In the genomic region with DNA sequence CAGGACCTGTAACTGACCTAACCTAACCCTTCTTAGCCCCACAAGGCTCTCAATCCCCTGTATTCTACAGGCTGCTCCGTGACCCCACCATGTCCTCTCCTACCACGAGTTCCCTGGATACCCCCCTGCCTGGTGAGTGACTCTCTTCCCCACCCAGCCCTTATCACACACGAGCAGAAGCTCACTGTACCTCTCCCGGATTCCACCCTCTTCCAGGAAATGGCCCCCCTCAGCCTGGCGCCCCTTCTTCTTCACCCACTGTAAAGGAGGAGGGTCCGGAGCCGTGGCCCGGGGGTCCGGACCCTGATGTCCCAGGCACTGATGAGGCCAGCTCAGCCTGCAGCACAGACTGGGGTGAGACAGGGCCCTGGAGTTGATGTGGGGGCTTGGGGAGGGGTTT, we compare ENCODE assay signal across 12 cellular contexts. TPM values are rescaled to one million over a fixed set of nuclear protein-coding genes. Genes with fewer than 3 reads are reported as not detected.
A peak's percentile ranks its signal among the peaks of the same experiment; 100 is the strongest.
DNase-seq lines count a peak whose midpoint lies in the region; ATAC-seq and TF ChIP-seq lines count a peak whose summit lies in the region.
"Had no signal": no experiment of that assay in that cellular context is flagged by ENCODE, and none has a peak within 500 bp of the region (broad histone marks: within the 10 kb centered on the region; RNA-seq: fewer than 3 reads in every experiment).

No MANE protein-coding gene starts in this region.

- H3K4me3 Mint-ChIP-seq in chondrocyte (ENCODE audit: unreplicated experiment), result peak overlapping the region; percentile 54

- no peaks in the 10 kb centered on the region for H3K9me2 ChIP-seq in OCI-LY1 (ENCODE audit: low read depth, low read length)

- H3K27me3 Mint-ChIP-seq in chondrocyte (ENCODE audit: low read depth), result no peaks in the 10 kb centered on the region

- H3K27ac ChIP-seq in DND-41 (ENCODE audit: low read length) (no peak overlapping the region), OCI-LY1 (ENCODE audit: low read depth, low read length, poor library complexity, severe bottlenecking) (no peak overlapping the region), neutrophil (peak overlapping the region; percentile 100)
- H3K27ac ChIP-seq: colonic mucosa had no signal

- H3K4me2 ChIP-seq in DND-41 (ENCODE audit: insufficient read depth, low read length), result peak overlapping the region; percentile 59
- peak overlapping the region; percentile 35; the same call in 1 of the 2 replicates for H3K4me2 ChIP-seq in OCI-LY1 (ENCODE audit: low read length)

- DNase-seq in DND-41 (no peak), chondrocyte (ENCODE audit: low spot score) (no peak), SHP77 treated with DMSO at 0.1 percent for 48 hours (lab: John Stamatoyannopoulos, UW) (no peak), SK-N-DZ (ENCODE audit: low spot score) (no peak)
- DNase-seq: activated gamma-delta T cell, kidney glomerular epithelial cell had no signal

- H3K9me3 ChIP-seq in DND-41 (ENCODE audit: insufficient read depth, low read length, severe bottlenecking) (no peaks in the 10 kb centered on the region), OCI-LY1 (ENCODE audit: low read length) (no peaks in the 10 kb centered on the region), neutrophil (no peaks in the 10 kb centered on the region)
- H3K9me3 ChIP-seq: colonic mucosa had no signal

- no peak overlapping the region for H3K27ac Mint-ChIP-seq in chondrocyte (ENCODE audit: unreplicated experiment)

- H3K4me1 Mint-ChIP-seq in chondrocyte (ENCODE audit: low read depth), result peaks cover 7% of the 10 kb centered on the region

- H3K4me1 ChIP-seq in DND-41 (ENCODE audit: insufficient read depth, low read length), result peaks cover 18% of the 10 kb centered on the region
- H3K4me1 ChIP-seq in OCI-LY1 (ENCODE audit: insufficient read depth, low read length, severe bottlenecking), result peaks cover 5% of the 10 kb centered on the region
- peaks cover 0 to 13% of the 10 kb centered on the region in 2 experiments for H3K4me1 ChIP-seq in neutrophil (ENCODE audit: control insufficient read depth in 1 of 2, insufficient read depth in 1 of 2, low read depth in 1 of 2, low read length in 1 of 2)
- H3K4me1 ChIP-seq: colonic mucosa had no signal

- H3F3A ChIP-seq in OCI-LY1 (ENCODE audit: insufficient read depth, low read length), result no peaks in the 10 kb centered on the region

- peaks cover 34% of the 10 kb centered on the region for H4K20me1 ChIP-seq in DND-41 (ENCODE audit: insufficient read depth, low read length)
- no peaks in the 10 kb centered on the region for H4K20me1 ChIP-seq in OCI-LY1 (ENCODE audit: insufficient read depth, low read length)

- peaks cover 10% of the 10 kb centered on the region for H3K36me3 Mint-ChIP-seq in chondrocyte (ENCODE audit: low read depth)

- H3K36me3 ChIP-seq in DND-41 (ENCODE audit: insufficient read depth, low read length) (peaks cover 53% of the 10 kb centered on the region), OCI-LY1 (ENCODE audit: insufficient read depth, low read length) (peaks cover 43% of the 10 kb centered on the region), neutrophil (peaks cover 61% of the 10 kb centered on the region)

- no peak for TF ChIP-seq CTCF in DND-41 (IDR thresholded peaks at IDR 0.05; ENCODE audit: borderline replicate concordance, extremely low read depth, low read length, poor library complexity, severe bottlenecking)
- TF ChIP-seq CTCF in OCI-LY1 (IDR thresholded peaks at IDR 0.05; ENCODE audit: low read length), result no peak
- TF ChIP-seq CTCF in chondrocyte (IDR thresholded peaks at IDR 0.05), result no peak
- no peak for TF ChIP-seq CTCF in neutrophil (IDR thresholded peaks at IDR 0.05)

- H2AFZ ChIP-seq in DND-41 (ENCODE audit: low read depth, low read length) (no peak overlapping the region), OCI-LY1 (ENCODE audit: low read length) (no peak overlapping the region)

- H3K9me3 Mint-ChIP-seq in chondrocyte (ENCODE audit: low read depth), result no peaks in the 10 kb centered on the region

- ATAC-seq in DND-41 (ENCODE audit: insufficient read depth, low read depth) (no peak), HG02642 (IDR thresholded peaks at IDR 0.05; ENCODE audit: poor library complexity, unreplicated experiment) (no peak)

- H3K4me3 ChIP-seq in DND-41 (ENCODE audit: low read depth in 1 of 2, low read length in 2 of 2), result peak overlapping the region in 1 of 2 experiments; percentile 57; a peak in 2 of 4 replicates
- H3K4me3 ChIP-seq in OCI-LY1 (ENCODE audit: low read depth, low read length, poor library complexity, severe bottlenecking), result peak overlapping the region; percentile 89
- no peak overlapping the region for H3K4me3 ChIP-seq in neutrophil (ENCODE audit: low read depth in 1 of 2, low read length in 1 of 2)
- H3K4me3 ChIP-seq: colonic mucosa had no signal

- no peak overlapping the region for H3K9ac ChIP-seq in DND-41 (ENCODE audit: low read depth, low read length)
- H3K9ac ChIP-seq in OCI-LY1 (ENCODE audit: low read length), result no peak overlapping the region

- H3K27me3 ChIP-seq in DND-41 (ENCODE audit: insufficient read depth, low read length, poor library complexity) (no peaks in the 10 kb centered on the region), OCI-LY1 (ENCODE audit: insufficient read depth, low read length) (no peaks in the 10 kb centered on the region), neutrophil (no peaks in the 10 kb centered on the region)
- H3K27me3 ChIP-seq: colonic mucosa had no signal

- peaks cover 12% of the 10 kb centered on the region for H3K79me2 ChIP-seq in DND-41 (ENCODE audit: insufficient read depth, low read length)
- H3K79me2 ChIP-seq in OCI-LY1 (ENCODE audit: insufficient read depth, low read length), result no peaks in the 10 kb centered on the region

RNA-seq across cellular contexts. Expression of a gene that starts 1.3 kb away (rescaled TPM):
- 47.7 to 48.9 TPM (median 48.3 TPM) in 3 replicates for total RNA-seq in chondrocyte
- polyA plus RNA-seq in SK-N-DZ (2014; cell fraction: cytosol; rRNA removed), result 13.1 and 19.1 TPM in 2 replicates
- polyA plus RNA-seq in SK-N-DZ (2014; cell fraction: nucleus; rRNA removed), result 33.6 and 35.6 TPM in 2 replicates

RNA-seq across cellular contexts. Expression of a gene that starts 6.6 kb away (rescaled TPM):
- total RNA-seq in chondrocyte, result 15.7 to 37.2 TPM (median 15.8 TPM) in 3 replicates
- polyA plus RNA-seq in SK-N-DZ (2014; cell fraction: cytosol; rRNA removed), result 65.9 and 70.0 TPM in 2 replicates
- 216 and 252 TPM in 2 replicates for polyA plus RNA-seq in SK-N-DZ (2014; cell fraction: nucleus; rRNA removed)

RNA-seq across cellular contexts. Expression of a gene that starts 12.1 kb away (rescaled TPM):
- total RNA-seq in chondrocyte, result 0.27 to 0.74 TPM (median 0.55 TPM) in 3 replicates
- polyA plus RNA-seq in SK-N-DZ (2014; cell fraction: cytosol; rRNA removed), result 0.17 and 0.82 TPM in 2 replicates
- 3.5 and 5.4 TPM in 2 replicates for polyA plus RNA-seq in SK-N-DZ (2014; cell fraction: nucleus; rRNA removed)

RNA-seq across cellular contexts. Expression of a gene that starts 41.2 kb away (rescaled TPM):
- not detected in 3 replicates for total RNA-seq in chondrocyte
- polyA plus RNA-seq in SK-N-DZ (2014; cell fraction: cytosol; rRNA removed), result 2.7 TPM in 1 of 2 replicates, not detected in the other
- 0.20 and 0.77 TPM in 2 replicates for polyA plus RNA-seq in SK-N-DZ (2014; cell fraction: nucleus; rRNA removed)
- total RNA-seq: fibroblast of villous mesenchyme had no signal

RNA-seq across cellular contexts. Expression of a gene that starts 48.3 kb away (rescaled TPM):
- total RNA-seq in chondrocyte, result 4.9 to 9.3 TPM (median 8.9 TPM) in 3 replicates
- 0.42 and 0.51 TPM in 2 replicates for polyA plus RNA-seq in SK-N-DZ (2014; cell fraction: cytosol; rRNA removed)
- 1.4 and 3.0 TPM in 2 replicates for polyA plus RNA-seq in SK-N-DZ (2014; cell fraction: nucleus; rRNA removed)
- total RNA-seq: fibroblast of villous mesenchyme, osteoblast had no signal
